Comparison of ENCODE assay signal across 19 cellular contexts in the genomic region with DNA sequence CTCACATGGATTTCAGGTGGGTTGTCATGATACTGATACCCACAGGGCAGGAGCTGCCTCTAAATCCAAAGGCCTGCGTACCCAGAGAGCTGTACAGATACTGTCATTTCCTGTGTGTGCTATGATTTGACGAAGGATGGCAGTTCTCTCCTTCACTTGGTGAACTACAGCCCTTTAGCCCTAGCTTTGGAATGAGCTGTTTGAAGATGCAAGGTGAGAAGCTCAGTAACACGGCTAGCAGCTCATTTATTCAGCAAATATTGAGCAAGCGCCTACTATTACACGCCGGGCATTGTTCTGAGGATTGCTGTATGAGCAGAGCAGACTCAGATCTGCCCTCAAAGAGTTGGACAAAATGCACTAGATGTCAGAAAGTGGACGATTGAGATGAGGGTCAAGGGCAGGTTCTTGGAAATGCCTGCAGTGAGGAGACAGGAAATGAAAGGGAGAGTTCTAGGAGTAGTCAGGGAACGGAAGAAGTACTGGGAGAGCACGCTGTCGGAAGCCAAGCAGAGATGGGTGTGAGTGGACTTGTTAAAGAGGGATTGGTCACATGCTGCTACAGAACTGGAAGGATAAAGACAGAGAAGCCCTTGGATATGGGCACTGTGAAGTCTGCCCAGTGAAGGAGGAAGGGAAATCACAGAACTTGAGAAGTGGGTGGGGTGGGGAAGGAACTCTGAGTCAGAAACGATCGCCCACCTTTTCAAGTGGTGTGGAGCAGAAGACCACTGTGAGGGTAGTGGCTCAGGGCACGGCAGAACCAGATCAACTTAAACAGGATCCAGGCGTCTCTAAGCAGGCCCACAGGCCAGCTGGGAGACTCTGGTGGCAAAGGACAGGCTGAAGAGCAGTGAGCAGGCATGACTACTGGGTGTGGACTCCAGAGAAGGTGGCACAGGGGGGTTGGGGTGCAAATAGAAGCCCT. TPM values are rescaled to one million over a fixed set of nuclear protein-coding genes. Genes with fewer than 3 reads are reported as not detected.
A peak's percentile ranks its signal among the peaks of the same experiment; 100 is the strongest.
DNase-seq lines count a peak whose midpoint lies in the region; FAIRE-seq and TF ChIP-seq lines count a peak whose summit lies in the region.
"Had no signal": no experiment of that assay in that cellular context is flagged by ENCODE, and none has a peak within 500 bp of the region (broad histone marks: within the 10 kb centered on the region; RNA-seq: fewer than 3 reads in every experiment).

No MANE protein-coding gene starts in this region.

- TF ChIP-seq CTCF in epithelial cell of esophagus (IDR thresholded peaks at IDR 0.05; ENCODE audit: insufficient read depth, low read depth, low read length, missing control alignments) = no peak

- peaks cover 11 to 20% of the 10 kb centered on the region in 2 donors for H3K4me1 ChIP-seq in small intestine (ENCODE audit: control insufficient read depth in 2 of 2, insufficient read depth in 1 of 2, low read depth in 1 of 2, low read length in 1 of 2)

- 63 to 69% (median 65%) methylated on average over 14 of the region's 14 CpGs for WGBS in small intestine, 3 donors

- no peak for FAIRE-seq in small intestine (lab: Jason Lieb, UNC)

- H3K27me3 ChIP-seq in small intestine (ENCODE audit: control insufficient read depth in 2 of 2, insufficient read depth in 2 of 2, low read length in 2 of 2) = no peaks in the 10 kb centered on the region

- peak overlapping the region in 1 of 2 donors; percentile 5 for H3K27ac ChIP-seq in small intestine (ENCODE audit: low read depth in 1 of 2, low read length in 1 of 2)

- H3K4me3 ChIP-seq in epithelial cell of esophagus (ENCODE audit: low read length) (no peak overlapping the region), small intestine (ENCODE audit: low read depth in 1 of 2, low read length in 2 of 2) (no peak overlapping the region)

- H3K36me3 ChIP-seq in small intestine (ENCODE audit: control insufficient read depth in 2 of 2, insufficient read depth in 2 of 2, low read length in 2 of 2) = no peaks in the 10 kb centered on the region

- DNase-seq in epithelial cell of esophagus (ENCODE audit: low read depth) (peak; percentile 54), islet precursor cell (peak; percentile 41), small intestine (peak; percentile 43), SK-N-DZ (ENCODE audit: low spot score) (no peak), hepatic stellate cell (ENCODE audit: low spot score) (no peak), LoVo (ENCODE audit: low spot score) (no peak), NCI-H1436 (lab: John Stamatoyannopoulos, UW) (no peak)
- DNase-seq: activated CD8-positive, alpha-beta memory T cell treated with anti-CD3 and anti-CD28 coated beads, Interleukin-2, amount 50 U/mL, for 48 hours; activated naive CD4-positive, alpha-beta T cell treated with anti-CD3 and anti-CD28 coated beads, Interleukin-2, amount 50 U/mL, for 16 hours; AML-193; Calu3; effector CD4-positive, alpha-beta T cell; foreskin fibroblast; NCI-H2171; NK-92 treated with Interleukin-12 subunit alpha and Interleukin-12 subunit beta, amount 100 ng/mL, for 24 hours; occipital lobe; SHP77 treated with DMSO at 0.1 percent for 48 hours; T-helper 2 cell had no signal

- H3K9me3 ChIP-seq in small intestine (ENCODE audit: control insufficient read depth, low read depth) = no peaks in the 10 kb centered on the region

TF ChIP-seq in PFSK-1, 5 proteins besides CTCF, POLR2A, EP300 and RAD21:
- TF ChIP-seq, protein P1, sequence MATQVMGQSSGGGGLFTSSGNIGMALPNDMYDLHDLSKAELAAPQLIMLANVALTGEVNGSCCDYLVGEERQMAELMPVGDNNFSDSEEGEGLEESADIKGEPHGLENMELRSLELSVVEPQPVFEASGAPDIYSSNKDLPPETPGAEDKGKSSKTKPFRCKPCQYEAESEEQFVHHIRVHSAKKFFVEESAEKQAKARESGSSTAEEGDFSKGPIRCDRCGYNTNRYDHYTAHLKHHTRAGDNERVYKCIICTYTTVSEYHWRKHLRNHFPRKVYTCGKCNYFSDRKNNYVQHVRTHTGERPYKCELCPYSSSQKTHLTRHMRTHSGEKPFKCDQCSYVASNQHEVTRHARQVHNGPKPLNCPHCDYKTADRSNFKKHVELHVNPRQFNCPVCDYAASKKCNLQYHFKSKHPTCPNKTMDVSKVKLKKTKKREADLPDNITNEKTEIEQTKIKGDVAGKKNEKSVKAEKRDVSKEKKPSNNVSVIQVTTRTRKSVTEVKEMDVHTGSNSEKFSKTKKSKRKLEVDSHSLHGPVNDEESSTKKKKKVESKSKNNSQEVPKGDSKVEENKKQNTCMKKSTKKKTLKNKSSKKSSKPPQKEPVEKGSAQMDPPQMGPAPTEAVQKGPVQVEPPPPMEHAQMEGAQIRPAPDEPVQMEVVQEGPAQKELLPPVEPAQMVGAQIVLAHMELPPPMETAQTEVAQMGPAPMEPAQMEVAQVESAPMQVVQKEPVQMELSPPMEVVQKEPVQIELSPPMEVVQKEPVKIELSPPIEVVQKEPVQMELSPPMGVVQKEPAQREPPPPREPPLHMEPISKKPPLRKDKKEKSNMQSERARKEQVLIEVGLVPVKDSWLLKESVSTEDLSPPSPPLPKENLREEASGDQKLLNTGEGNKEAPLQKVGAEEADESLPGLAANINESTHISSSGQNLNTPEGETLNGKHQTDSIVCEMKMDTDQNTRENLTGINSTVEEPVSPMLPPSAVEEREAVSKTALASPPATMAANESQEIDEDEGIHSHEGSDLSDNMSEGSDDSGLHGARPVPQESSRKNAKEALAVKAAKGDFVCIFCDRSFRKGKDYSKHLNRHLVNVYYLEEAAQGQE (IDR thresholded peaks at IDR 0.05; ENCODE audit: insufficient read depth in 1 of 2, low read depth in 2 of 2, low read length in 2 of 2) = no peak
- TF ChIP-seq TAF1 (IDR thresholded peaks at IDR 0.05; ENCODE audit: borderline replicate concordance, insufficient read depth, low read length) = peak; percentile 26; the same call in 1 of the 2 replicates

RNA-seq across cellular contexts. Expression of gene PTGFRN, which starts 7.1 kb away (rescaled TPM):
- polyA plus RNA-seq in PFSK-1 (2012; ENCODE audit: insufficient read length, low read depth) = 17.7 TPM
- polyA plus RNA-seq in small intestine = 10 to 100 TPM; 12.7 to 26.9 (median 16.8) TPM
- polyA plus RNA-seq in SK-N-DZ (2014; cell fraction: cytosol; rRNA removed) = 21.3 and 21.8 TPM in 2 replicates
- 8.0 and 17.1 TPM in 2 replicates for polyA plus RNA-seq in SK-N-DZ (2014; cell fraction: nucleus; rRNA removed)

Comparison
In these comparisons a context has a peak if more than half of its experiments do, and no peak if none do; other contexts are left out.
1. DNase-seq: peak in epithelial cell of esophagus (single experiment), islet precursor cell (single experiment) and small intestine (single experiment); none in SK-N-DZ (single experiment), hepatic stellate cell (single experiment), LoVo (single experiment) and NCI-H1436 (single experiment).